Comparison of ENCODE assay signal across 34 cellular contexts in the genomic region with DNA sequence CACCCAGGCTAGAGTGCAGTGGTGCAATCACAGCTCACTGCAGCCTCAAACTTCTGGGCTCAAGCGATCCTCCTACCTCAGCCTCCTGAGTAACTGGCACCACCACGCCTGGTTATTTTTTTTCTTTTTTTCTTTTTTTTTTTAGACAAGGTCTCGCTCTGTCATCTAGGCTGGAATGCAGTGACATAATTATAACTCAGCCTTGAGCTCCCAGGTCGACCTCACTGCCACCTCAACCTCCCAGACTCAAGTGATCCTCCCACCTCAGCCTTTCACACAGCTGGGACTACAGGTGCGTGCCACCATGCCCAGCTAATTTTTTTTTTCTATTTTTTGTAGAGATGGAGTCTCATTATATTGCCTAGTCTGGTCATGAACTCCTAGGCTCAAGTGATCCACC.
"Had no signal": no experiment of that assay in that cellular context is flagged by ENCODE, and none has a peak within 500 bp of the region (broad histone marks: within the 10 kb centered on the region; RNA-seq: fewer than 3 reads in every experiment).

No MANE protein-coding gene starts in this region.

- FAIRE-seq: bronchial epithelial cell, frontal cortex had no signal

- H3K4me3 ChIP-seq: ascending aorta, coronary artery, dorsolateral prefrontal cortex had no signal

- H3K4me3 Mint-ChIP-seq: activated B cell treated with CpG ODN at 0.5 μM for 24 hours; activated CD4-positive, alpha-beta memory T cell treated with anti-CD3 and anti-CD28 coated beads for 36 hours; activated CD4-positive, alpha-beta T cell treated with anti-CD3 and anti-CD28 coated beads for 36 hours; activated CD4-positive, alpha-beta T cell treated with anti-CD3 and anti-CD28 coated beads, Interleukin-2, amount 10 ng/mL, durations not matched to agents 24 days and 14 days; activated CD8-positive, alpha-beta memory T cell treated with anti-CD3 and anti-CD28 coated beads, Interleukin-2, amount 10 ng/mL, durations not matched to agents 7 days and 5 days; activated CD8-positive, alpha-beta T cell treated with anti-CD3 and anti-CD28 coated beads, Interleukin-2, amount 10 ng/mL, durations not matched to agents 7 days and 5 days; activated naive CD4-positive, alpha-beta T cell treated with anti-CD3 and anti-CD28 coated beads, Interleukin-2, amount 10 ng/mL, durations not matched to agents 7 days and 5 days; activated naive CD8-positive, alpha-beta T cell treated with anti-CD3 and anti-CD28 coated beads, Interleukin-2, amount 10 ng/mL, durations not matched to agents 7 days and 5 days; activated T-helper 1 cell treated with anti-CD3 and anti-CD28 coated beads, Interleukin-12 subunit alpha, Interleukin-12 subunit beta, Interleukin-2, Interleukin-4 antibody, amounts not matched to agents 30 ng/mL and 10 ng/mL and 1 ng/mL, durations not matched to agents 14 hours and 24 hours and 36 hours; brain; central memory CD8-positive, alpha-beta T cell; dendritic cell treated with granulocyte-macrophage colony-stimulating factor and Interleukin-4, amounts not matched to agents 40 ng/mL and 50 ng/mL, for 4 days; endodermal cell; T-helper 17 cell; T-helper 2 cell treated with Interferon-gamma antibody and Interleukin-4, amounts not matched to agents 5 μg/mL and 100 μg/mL, for 36 hours had no signal

- H3K36me3 Mint-ChIP-seq: activated CD4-positive, alpha-beta memory T cell treated with anti-CD3 and anti-CD28 coated beads for 36 hours; activated CD8-positive, alpha-beta memory T cell treated with anti-CD3 and anti-CD28 coated beads, Interleukin-2, amount 10 ng/mL, durations not matched to agents 7 days and 5 days; activated naive CD4-positive, alpha-beta T cell treated with anti-CD3 and anti-CD28 coated beads, Interleukin-2, amount 10 ng/mL, durations not matched to agents 7 days and 5 days; activated naive CD4-positive, alpha-beta T cell treated with anti-CD3 and anti-CD28 coated beads, Interleukin-2, amount 50 U/mL, for 72 hours; activated naive CD8-positive, alpha-beta T cell treated with anti-CD3 and anti-CD28 coated beads, Interleukin-2, amount 10 ng/mL, durations not matched to agents 7 days and 5 days; brain had no signal

- H3K4me1 Mint-ChIP-seq: activated B cell treated with CpG ODN at 0.5 μM for 24 hours; activated CD8-positive, alpha-beta memory T cell treated with anti-CD3 and anti-CD28 coated beads, Interleukin-2, amount 10 ng/mL, durations not matched to agents 7 days and 5 days; activated naive CD4-positive, alpha-beta T cell treated with anti-CD3 and anti-CD28 coated beads, Interleukin-2, amount 10 ng/mL, durations not matched to agents 7 days and 5 days; activated naive CD8-positive, alpha-beta T cell treated with anti-CD3 and anti-CD28 coated beads, Interleukin-2, amount 10 ng/mL, durations not matched to agents 7 days and 5 days; endodermal cell had no signal

- H3K9me3 ChIP-seq: ascending aorta had no signal

- DNase-seq: activated B cell treated with CpG ODN at 0.5 μM for 24 hours; activated CD4-positive, alpha-beta memory T cell treated with anti-CD3 and anti-CD28 coated beads for 36 hours; activated CD4-positive, alpha-beta T cell treated with anti-CD3 and anti-CD28 coated beads for 36 hours; activated CD4-positive, alpha-beta T cell treated with anti-CD3 and anti-CD28 coated beads, Interleukin-2, amount 10 ng/mL, durations not matched to agents 24 days and 14 days; activated CD4-positive, CD25-positive, alpha-beta regulatory T cell treated with anti-CD3 and anti-CD28 coated beads, Interleukin-2, amount 50 U/mL, for 72 hours; activated CD8-positive, alpha-beta memory T cell treated with anti-CD3 and anti-CD28 coated beads, Interleukin-2, amount 10 ng/mL, durations not matched to agents 7 days and 5 days; activated CD8-positive, alpha-beta memory T cell treated with anti-CD3 and anti-CD28 coated beads, Interleukin-2, amount 50 U/mL, for 4 hours; activated CD8-positive, alpha-beta T cell treated with anti-CD3 and anti-CD28 coated beads, Interleukin-2, amount 10 ng/mL, durations not matched to agents 7 days and 5 days; activated gamma-delta T cell; activated naive CD4-positive, alpha-beta T cell; activated naive CD4-positive, alpha-beta T cell treated with anti-CD3 and anti-CD28 coated beads, Interleukin-2, amount 10 ng/mL, durations not matched to agents 7 days and 5 days; activated naive CD8-positive, alpha-beta T cell treated with anti-CD3 and anti-CD28 coated beads, Interleukin-2, amount 10 ng/mL, durations not matched to agents 7 days and 5 days; activated T-cell treated with anti-CD3 and anti-CD28 coated beads, Interleukin-2, amount 50 U/mL, for 1 hour; activated T-cell treated with anti-CD3 and anti-CD28 coated beads, Interleukin-2, amount 50 U/mL, for 48 hours; dorsolateral prefrontal cortex; effector memory CD4-positive, alpha-beta T cell; endodermal cell; foreskin fibroblast; head of caudate nucleus; T-helper 1 cell; T-helper 17 cell; T1000; WERI-Rb-1 had no signal

- H3K27me3 Mint-ChIP-seq: activated B cell treated with CpG ODN at 0.5 μM for 24 hours; activated CD4-positive, alpha-beta memory T cell treated with anti-CD3 and anti-CD28 coated beads for 36 hours; activated CD4-positive, alpha-beta T cell treated with anti-CD3 and anti-CD28 coated beads for 36 hours; central memory CD8-positive, alpha-beta T cell; T-helper 17 cell had no signal

- H3K27me3 ChIP-seq: ascending aorta, dorsolateral prefrontal cortex had no signal

- H3K27ac ChIP-seq: ascending aorta, coronary artery, dorsolateral prefrontal cortex, WERI-Rb-1 had no signal

- H3K9me3 Mint-ChIP-seq: activated B cell treated with CpG ODN at 0.5 μM for 24 hours; activated CD4-positive, alpha-beta memory T cell treated with anti-CD3 and anti-CD28 coated beads for 36 hours; activated CD4-positive, alpha-beta T cell treated with anti-CD3 and anti-CD28 coated beads, Interleukin-2, amount 10 ng/mL, durations not matched to agents 24 days and 14 days; activated naive CD4-positive, alpha-beta T cell treated with anti-CD3 and anti-CD28 coated beads, Interleukin-2, amount 10 ng/mL, durations not matched to agents 7 days and 5 days; activated naive CD4-positive, alpha-beta T cell treated with anti-CD3 and anti-CD28 coated beads, Interleukin-2, amount 50 U/mL, for 72 hours; activated naive CD8-positive, alpha-beta T cell treated with anti-CD3 and anti-CD28 coated beads, Interleukin-2, amount 10 ng/mL, durations not matched to agents 7 days and 5 days; activated T-helper 1 cell treated with anti-CD3 and anti-CD28 coated beads, Interleukin-12 subunit alpha, Interleukin-12 subunit beta, Interleukin-2, Interleukin-4 antibody, amounts not matched to agents 30 ng/mL and 10 ng/mL and 1 ng/mL, durations not matched to agents 14 hours and 24 hours and 36 hours; central memory CD8-positive, alpha-beta T cell; dendritic cell treated with granulocyte-macrophage colony-stimulating factor and Interleukin-4, amounts not matched to agents 40 ng/mL and 50 ng/mL, for 4 days; endodermal cell; T-helper 2 cell treated with Interferon-gamma antibody and Interleukin-4, amounts not matched to agents 5 μg/mL and 100 μg/mL, for 36 hours had no signal

- ATAC-seq: activated CD4-positive, alpha-beta T cell treated with anti-CD3 and anti-CD28 coated beads for 36 hours; activated CD8-positive, alpha-beta memory T cell treated with anti-CD3 and anti-CD28 coated beads, Interleukin-2, amount 10 ng/mL, durations not matched to agents 7 days and 5 days; activated CD8-positive, alpha-beta T cell treated with anti-CD3 and anti-CD28 coated beads, Interleukin-2, amount 10 ng/mL, durations not matched to agents 7 days and 5 days; activated naive CD4-positive, alpha-beta T cell treated with anti-CD3 and anti-CD28 coated beads, Interleukin-2, amount 50 U/mL, for 72 hours; esophagus mucosa; T-helper 17 cell had no signal

- H3K27ac Mint-ChIP-seq: activated B cell treated with CpG ODN at 0.5 μM for 24 hours; activated CD4-positive, alpha-beta memory T cell treated with anti-CD3 and anti-CD28 coated beads for 36 hours; activated CD4-positive, alpha-beta T cell treated with anti-CD3 and anti-CD28 coated beads, Interleukin-2, amount 10 ng/mL, durations not matched to agents 24 days and 14 days; activated CD8-positive, alpha-beta memory T cell treated with anti-CD3 and anti-CD28 coated beads, Interleukin-2, amount 10 ng/mL, durations not matched to agents 7 days and 5 days; activated CD8-positive, alpha-beta T cell treated with anti-CD3 and anti-CD28 coated beads, Interleukin-2, amount 10 ng/mL, durations not matched to agents 7 days and 5 days; activated naive CD4-positive, alpha-beta T cell treated with anti-CD3 and anti-CD28 coated beads, Interleukin-2, amount 10 ng/mL, durations not matched to agents 7 days and 5 days; activated naive CD4-positive, alpha-beta T cell treated with anti-CD3 and anti-CD28 coated beads, Interleukin-2, amount 50 U/mL, for 72 hours; activated naive CD8-positive, alpha-beta T cell treated with anti-CD3 and anti-CD28 coated beads, Interleukin-2, amount 10 ng/mL, durations not matched to agents 7 days and 5 days; activated T-helper 1 cell treated with anti-CD3 and anti-CD28 coated beads, Interleukin-12 subunit alpha, Interleukin-12 subunit beta, Interleukin-2, Interleukin-4 antibody, amounts not matched to agents 30 ng/mL and 10 ng/mL and 1 ng/mL, durations not matched to agents 14 hours and 24 hours and 36 hours; brain; dendritic cell treated with granulocyte-macrophage colony-stimulating factor and Interleukin-4, amounts not matched to agents 40 ng/mL and 50 ng/mL, for 4 days; endodermal cell; T-helper 17 cell; T-helper 2 cell treated with Interferon-gamma antibody and Interleukin-4, amounts not matched to agents 5 μg/mL and 100 μg/mL, for 36 hours had no signal

- H3K36me3 ChIP-seq: ascending aorta, WERI-Rb-1 had no signal
